Comparison of ENCODE assay signal across 18 cellular contexts in the genomic region with DNA sequence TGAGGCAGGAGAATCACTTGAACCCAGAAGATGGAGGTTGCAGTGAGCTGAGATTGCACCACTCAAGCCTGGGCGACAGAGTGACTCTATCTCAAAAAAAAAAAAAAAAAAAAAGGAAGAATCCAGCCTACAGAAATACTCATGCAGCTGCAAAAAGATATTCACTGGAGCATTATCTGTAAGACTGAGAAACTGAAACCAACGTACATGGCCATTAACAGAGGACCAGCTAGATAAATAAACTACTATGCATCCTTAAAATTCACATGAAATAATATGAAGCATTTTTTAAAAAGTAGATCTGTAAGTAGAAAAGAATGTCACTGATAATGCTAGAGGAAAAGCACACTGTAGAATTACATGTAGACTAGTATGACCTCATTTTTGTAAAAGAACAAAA. TPM values are rescaled to one million over a fixed set of nuclear protein-coding genes. Genes with fewer than 3 reads are reported as not detected.
DNase-seq lines count a peak whose midpoint lies in the region; ATAC-seq and TF ChIP-seq lines count a peak whose summit lies in the region.
"Had no signal": no experiment of that assay in that cellular context is flagged by ENCODE, and none has a peak within 500 bp of the region (broad histone marks: within the 10 kb centered on the region; RNA-seq: fewer than 3 reads in every experiment).

No MANE protein-coding gene starts in this region.

- H4K20me1 ChIP-seq in BLaER1 treated with 17β-estradiol and CSF1 and Interleukin-3, amounts not matched to agents 10 nM and 100 nM = peaks cover 0 to 40% (median 0%) of the 10 kb centered on the region in 11 experiments; a peak in 5 of 22 replicates

- peaks cover 44 to 97% (median 62%) of the 10 kb centered on the region in 10 experiments for H3K4me1 ChIP-seq in BLaER1 treated with 17β-estradiol and CSF1 and Interleukin-3, amounts not matched to agents 10 nM and 100 nM
- H3K4me1 ChIP-seq: sigmoid colon had no signal

- no peak for ATAC-seq in GM21786 (IDR thresholded peaks at IDR 0.05; ENCODE audit: unreplicated experiment)
- ATAC-seq: A549, mucosa of descending colon had no signal

- H3K36me3 ChIP-seq in BLaER1 treated with 17β-estradiol and CSF1 and Interleukin-3, amounts not matched to agents 10 nM and 100 nM = peaks cover 0 to 51% (median 0%) of the 10 kb centered on the region in 11 experiments; a peak in 10 of 22 replicates
- H3K36me3 ChIP-seq: sigmoid colon, thyroid gland had no signal

- DNase-seq in NOMO-1 treated with dmso at 0.1 percent for 144 hours (lab: John Stamatoyannopoulos, UW; ENCODE audit: unreplicated experiment) (peak; percentile 32), fibroblast of villous mesenchyme (ENCODE audit: low read depth) (peak; percentile 30), NCI-H748 treated with DMSO at 0.1 percent for 48 hours (lab: John Stamatoyannopoulos, UW) (no peak), HUDEP-2 (lab: John Stamatoyannopoulos, UW; ENCODE audit: unreplicated experiment in 76 of 76) (no peak)
- DNase-seq: activated effector memory CD4-positive, alpha-beta T cell treated with Interleukin-2 at 50 U/mL for 16 hours; anterior cingulate cortex; glutamatergic neuron; mucosa of descending colon; NCI-H1417 treated with DMSO at 0.1 percent for 48 hours; NCI-H226; occipital lobe; sigmoid colon; stimulated activated CD4-positive, alpha-beta T cell treated with anti-CD3 and anti-CD28 coated beads, Interleukin-2, amount 100 ng/mL, for 48 hours; stimulated activated CD8-positive, alpha-beta memory T cell treated with anti-CD3 and anti-CD28 coated beads, Interleukin-4, amount 100 ng/mL, for 48 hours; thyroid gland had no signal

- peak overlapping the region; percentile 14 to 98 (median 62); a peak in 21 of 22 replicates for H3K4me2 ChIP-seq in BLaER1 treated with 17β-estradiol and CSF1 and Interleukin-3, amounts not matched to agents 10 nM and 100 nM

- H3K9ac ChIP-seq in BLaER1 treated with 17β-estradiol and CSF1 and Interleukin-3, amounts not matched to agents 10 nM and 100 nM = peak overlapping the region in 4 of 11 experiments; percentile 4 to 60 (median 43); a peak in 2 of 22 replicates

- no peaks in the 10 kb centered on the region for H3K9me3 ChIP-seq in BLaER1 treated with 17β-estradiol and CSF1 and Interleukin-3, amounts not matched to agents 10 nM and 100 nM (replicated peaks in 1 of 11)
- H3K9me3 ChIP-seq: A549, mucosa of descending colon, sigmoid colon, thyroid gland had no signal

- no peaks in the 10 kb centered on the region; a peak in 1 of 22 replicates for H3K27me3 ChIP-seq in BLaER1 treated with 17β-estradiol and CSF1 and Interleukin-3, amounts not matched to agents 10 nM and 100 nM
- H3K27me3 ChIP-seq: sigmoid colon, thyroid gland had no signal

- H3K27ac ChIP-seq in BLaER1 treated with 17β-estradiol and CSF1 and Interleukin-3, amounts not matched to agents 10 nM and 100 nM = peak overlapping the region in 5 of 11 experiments; percentile 14 to 58 (median 54); a peak in 8 of 22 replicates
- H3K27ac ChIP-seq: A549, sigmoid colon, thyroid gland had no signal

- TF ChIP-seq CTCF in fibroblast of villous mesenchyme (IDR thresholded peaks at IDR 0.05; ENCODE audit: insufficient read depth, low read depth, low read length) = no peak

- H3K4me3 ChIP-seq in BLaER1 treated with 17β-estradiol and CSF1 and Interleukin-3, amounts not matched to agents 10 nM and 100 nM = peak overlapping the region in 5 of 10 experiments; percentile 20 to 68 (median 41); a peak in 8 of 20 replicates
- no peak overlapping the region for H3K4me3 ChIP-seq in fibroblast of villous mesenchyme (ENCODE audit: low read depth, low read length)
- H3K4me3 ChIP-seq: A549, mucosa of descending colon, sigmoid colon, thyroid gland had no signal

RNA-seq across cellular contexts. Expression of a gene that starts 3.5 kb away (rescaled TPM):
- 3.9 and 5.5 TPM in 2 replicates for total RNA-seq in fibroblast of villous mesenchyme

RNA-seq across cellular contexts. Expression of a gene that starts 17.9 kb away (rescaled TPM):
- 58.3 and 82.5 TPM in 2 replicates for total RNA-seq in fibroblast of villous mesenchyme

RNA-seq across cellular contexts. Expression of a gene that starts 24.6 kb away (rescaled TPM):
- total RNA-seq in fibroblast of villous mesenchyme = 188 and 327 TPM in 2 replicates

RNA-seq across cellular contexts. Expression of a gene that starts 45.3 kb away (rescaled TPM):
- total RNA-seq in fibroblast of villous mesenchyme = 37.6 and 45.7 TPM in 2 replicates

RNA-seq across cellular contexts. Expression of a gene that starts 59.8 kb away (rescaled TPM):
- 104 and 108 TPM in 2 replicates for total RNA-seq in fibroblast of villous mesenchyme

Comparison
In these comparisons a context has a peak if more than half of its experiments do, and no peak if none do; other contexts are left out.
1. DNase-seq: peak in NOMO-1 treated with dmso at 0.1 percent for 144 hours (single experiment) and fibroblast of villous mesenchyme (single experiment); none in NCI-H748 treated with DMSO at 0.1 percent for 48 hours (single experiment) and HUDEP-2 (0 of 76).